ENCODE assay signal across 8 cellular contexts in genomic region chr6:37051138-37052026, GRCh38. TPM values are rescaled to one million over a fixed set of nuclear protein-coding genes. Genes with fewer than 3 reads are reported as not detected.
DNase-seq lines count a peak whose midpoint lies in the region; ATAC-seq and TF ChIP-seq lines count a peak whose summit lies in the region.

No MANE protein-coding gene starts in this region.

- H3K27ac ChIP-seq in cardiac muscle cell: no peak overlapping the region
- no peak overlapping the region for H3K27ac ChIP-seq in prostate gland

- intact Hi-C loops in prostate gland (cut with DNase I): loop anchor here (2.0 to 10.0 kb wide), 2 partner anchors 121 to 153 kb away; no protein-coding TSS in a partner anchor

- H3K4me1 ChIP-seq in cardiac muscle cell (ENCODE audit: low read depth) (no peaks in the 10 kb centered on the region), prostate gland (replicated peaks) (no peaks in the 10 kb centered on the region)

- no peaks in the 10 kb centered on the region for H3K9me3 ChIP-seq in cardiac muscle cell (ENCODE audit: low read depth)
- H3K9me3 ChIP-seq in prostate gland: no peaks in the 10 kb centered on the region

- no peak for TF ChIP-seq POLR2A in prostate gland (IDR thresholded peaks at IDR 0.05)

- TF ChIP-seq CTCF in cardiac muscle cell (IDR thresholded peaks at IDR 0.05; ENCODE audit: low read depth, low read length) (peak; percentile 87), prostate gland (IDR thresholded peaks at IDR 0.05) (peak; percentile 93 to 98 (median 96))

- no peaks in the 10 kb centered on the region for H3K27me3 ChIP-seq in cardiac muscle cell
- no peaks in the 10 kb centered on the region for H3K27me3 ChIP-seq in prostate gland (replicated peaks; ENCODE audit: insufficient read depth)

- DNase-seq in SIG-M5 treated with dmso at 0.1 percent for 504 hours (lab: John Stamatoyannopoulos, UW; ENCODE audit: unreplicated experiment) (peak; percentile 53), SIG-M5 (lab: John Stamatoyannopoulos, UW) (no peak), NCI-H1105 treated with DMSO at 0.1 percent for 48 hours (lab: John Stamatoyannopoulos, UW) (peak; percentile 82), SW 1271 (lab: John Stamatoyannopoulos, UW) (peak; percentile 45 to 48), cardiac muscle cell (ENCODE audit: low read depth in 1 of 2, low spot score in 1 of 2) (peak; percentile 81 to 86), prostate gland (ENCODE audit: low spot score) (peak; percentile 86), ureter (ENCODE audit: low spot score) (peak; percentile 92)
- peak; percentile 86 to 92 for DNase-seq in activated naive CD4-positive, alpha-beta T cell treated with anti-CD3 and anti-CD28 coated beads, Interleukin-2, amount 50 U/mL, for 72 hours (ENCODE audit: low spot score in 2 of 2)

- peak overlapping the region; percentile 95 to 99 for H3K27ac Mint-ChIP-seq in activated naive CD4-positive, alpha-beta T cell treated with anti-CD3 and anti-CD28 coated beads, Interleukin-2, amount 50 U/mL, for 72 hours

- H3K36me3 Mint-ChIP-seq in activated naive CD4-positive, alpha-beta T cell treated with anti-CD3 and anti-CD28 coated beads, Interleukin-2, amount 50 U/mL, for 72 hours: peaks cover 13 to 20% of the 10 kb centered on the region in 2 donors

- peaks cover 0 to 4% of the 10 kb centered on the region in 2 donors for H3K9me3 Mint-ChIP-seq in activated naive CD4-positive, alpha-beta T cell treated with anti-CD3 and anti-CD28 coated beads, Interleukin-2, amount 50 U/mL, for 72 hours

- H3K4me3 ChIP-seq in cardiac muscle cell (no peak overlapping the region), prostate gland (no peak overlapping the region)

- H3K36me3 ChIP-seq in cardiac muscle cell: no peaks in the 10 kb centered on the region
- no peaks in the 10 kb centered on the region for H3K36me3 ChIP-seq in prostate gland

- 27% methylated on average over 19 of the region's 25 CpGs for WGBS in prostate gland

- ATAC-seq in activated naive CD4-positive, alpha-beta T cell treated with anti-CD3 and anti-CD28 coated beads, Interleukin-2, amount 50 U/mL, for 72 hours: peak; percentile 52 to 55

RNA-seq across cellular contexts. Expression of gene FGD2, which starts 45.9 kb away (rescaled TPM):
- 1 to 10 TPM; 1.3 to 2.4 TPM for total RNA-seq in activated naive CD4-positive, alpha-beta T cell treated with anti-CD3 and anti-CD28 coated beads, Interleukin-2, amount 50 U/mL, for 72 hours
- not detected in 2 replicates for total RNA-seq in cardiac muscle cell
- polyA plus RNA-seq in cardiac muscle cell: 0.24 and 0.29 TPM in 2 replicates
- total RNA-seq in prostate gland: 10 to 100 TPM in 1 of 2 donors, 1 to 10 TPM in 1; 3.4 to 17.9 TPM
- total RNA-seq in ureter: 32.0 TPM
